In the genomic region with DNA sequence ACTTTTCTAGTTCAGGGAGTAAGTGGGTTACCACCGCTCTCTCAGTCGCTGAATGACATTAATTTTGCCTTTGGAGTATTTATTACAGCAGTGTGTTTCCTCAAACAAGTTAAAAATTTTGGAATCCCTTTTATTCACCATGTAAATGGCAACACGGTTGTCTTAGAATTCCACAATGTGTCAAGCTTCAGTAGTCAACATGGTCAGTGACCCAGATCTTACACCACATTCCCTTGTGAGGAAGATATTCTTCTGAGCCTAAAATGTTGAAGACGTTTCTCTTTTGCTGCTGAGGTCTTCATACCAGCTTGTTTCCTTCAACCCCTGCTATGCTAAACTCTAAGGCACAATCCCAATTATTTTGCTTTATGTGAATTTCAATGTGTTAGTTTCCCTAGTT, we compare ENCODE assay signal across 23 cellular contexts. TPM values are rescaled to one million over a fixed set of nuclear protein-coding genes. Genes with fewer than 3 reads are reported as not detected.
"Had no signal": no experiment of that assay in that cellular context is flagged by ENCODE, and none has a peak within 500 bp of the region (broad histone marks: within the 10 kb centered on the region; RNA-seq: fewer than 3 reads in every experiment).

No MANE protein-coding gene starts in this region.

- H3K9me3 Mint-ChIP-seq: activated CD4-positive, alpha-beta memory T cell treated with anti-CD3 and anti-CD28 coated beads, Interleukin-2, amount 10 ng/mL, durations not matched to agents 7 days and 5 days; activated CD4-positive, alpha-beta T cell treated with anti-CD3 and anti-CD28 coated beads, Interleukin-2, amount 10 ng/mL, durations not matched to agents 7 days and 5 days; activated naive CD4-positive, alpha-beta T cell treated with anti-CD3 and anti-CD28 coated beads, Interleukin-2, amount 10 ng/mL, durations not matched to agents 7 days and 5 days; activated naive CD8-positive, alpha-beta T cell treated with anti-CD3 and anti-CD28 coated beads, Interleukin-2, amount 10 ng/mL, durations not matched to agents 7 days and 5 days; activated T-cell treated with anti-CD3 and anti-CD28 coated beads, Interleukin-2, amount 50 U/mL, for 24 hours; activated T-cell treated with anti-CD3 and anti-CD28 coated beads, Interleukin-2, amount 50 U/mL, for 72 hours; central memory CD8-positive, alpha-beta T cell; effector memory CD8-positive, alpha-beta T cell; T-cell; T-helper 1 cell treated with Interleukin-12 subunit alpha and Interleukin-12 subunit beta and Interleukin-4 antibody, amounts not matched to agents 30 μg/mL and 1 μg/mL, for 36 hours had no signal

- H3K27ac Mint-ChIP-seq: activated CD4-positive, alpha-beta memory T cell treated with anti-CD3 and anti-CD28 coated beads, Interleukin-2, amount 10 ng/mL, durations not matched to agents 7 days and 5 days; activated CD4-positive, alpha-beta T cell treated with anti-CD3 and anti-CD28 coated beads, Interleukin-2, amount 10 ng/mL, durations not matched to agents 7 days and 5 days; activated naive CD4-positive, alpha-beta T cell treated with anti-CD3 and anti-CD28 coated beads, Interleukin-2, amount 10 ng/mL, durations not matched to agents 7 days and 5 days; activated naive CD4-positive, alpha-beta T cell treated with anti-CD3 and anti-CD28 coated beads, Interleukin-2, amount 50 U/mL, for 72 hours; activated naive CD8-positive, alpha-beta T cell treated with anti-CD3 and anti-CD28 coated beads, Interleukin-2, amount 10 ng/mL, durations not matched to agents 7 days and 5 days; activated T-cell treated with anti-CD3 and anti-CD28 coated beads, Interleukin-2, amount 50 U/mL, for 24 hours; activated T-cell treated with anti-CD3 and anti-CD28 coated beads, Interleukin-2, amount 50 U/mL, for 72 hours; effector memory CD8-positive, alpha-beta T cell; T-cell; T-helper 1 cell treated with Interleukin-12 subunit alpha and Interleukin-12 subunit beta and Interleukin-4 antibody, amounts not matched to agents 30 μg/mL and 1 μg/mL, for 36 hours; WTC11 had no signal

- H3K36me3 Mint-ChIP-seq: activated naive CD4-positive, alpha-beta T cell treated with anti-CD3 and anti-CD28 coated beads, Interleukin-2, amount 10 ng/mL, durations not matched to agents 7 days and 5 days; activated naive CD4-positive, alpha-beta T cell treated with anti-CD3 and anti-CD28 coated beads, Interleukin-2, amount 50 U/mL, for 72 hours; activated naive CD8-positive, alpha-beta T cell treated with anti-CD3 and anti-CD28 coated beads, Interleukin-2, amount 10 ng/mL, durations not matched to agents 7 days and 5 days; T-cell had no signal

- H3K4me1 ChIP-seq: esophagus squamous epithelium, gastroesophageal sphincter had no signal

- H3K27ac ChIP-seq: brain microvascular endothelial cell, coronary artery, esophagus squamous epithelium, gastroesophageal sphincter, VCaP had no signal

- H3K9me3 ChIP-seq: esophagus squamous epithelium, gastroesophageal sphincter had no signal

- H3K4me3 ChIP-seq: coronary artery, esophagus squamous epithelium, gastroesophageal sphincter had no signal

- DNase-seq: activated gamma-delta T cell, amniotic stem cell, anterior cingulate cortex, brain microvascular endothelial cell, esophagus squamous epithelium, foreskin melanocyte had no signal

- H3K4me1 Mint-ChIP-seq: activated CD4-positive, alpha-beta memory T cell treated with anti-CD3 and anti-CD28 coated beads, Interleukin-2, amount 10 ng/mL, durations not matched to agents 7 days and 5 days; activated naive CD4-positive, alpha-beta T cell treated with anti-CD3 and anti-CD28 coated beads, Interleukin-2, amount 10 ng/mL, durations not matched to agents 7 days and 5 days; T-cell had no signal

- H3K4me3 Mint-ChIP-seq: activated CD4-positive, alpha-beta memory T cell treated with anti-CD3 and anti-CD28 coated beads, Interleukin-2, amount 10 ng/mL, durations not matched to agents 7 days and 5 days; activated CD4-positive, alpha-beta T cell treated with anti-CD3 and anti-CD28 coated beads, Interleukin-2, amount 10 ng/mL, durations not matched to agents 7 days and 5 days; activated naive CD4-positive, alpha-beta T cell treated with anti-CD3 and anti-CD28 coated beads, Interleukin-2, amount 10 ng/mL, durations not matched to agents 7 days and 5 days; activated naive CD8-positive, alpha-beta T cell treated with anti-CD3 and anti-CD28 coated beads, Interleukin-2, amount 10 ng/mL, durations not matched to agents 7 days and 5 days; activated T-cell treated with anti-CD3 and anti-CD28 coated beads, Interleukin-2, amount 50 U/mL, for 24 hours; activated T-cell treated with anti-CD3 and anti-CD28 coated beads, Interleukin-2, amount 50 U/mL, for 72 hours; central memory CD8-positive, alpha-beta T cell; effector memory CD8-positive, alpha-beta T cell; T-cell; T-helper 1 cell treated with Interleukin-12 subunit alpha and Interleukin-12 subunit beta and Interleukin-4 antibody, amounts not matched to agents 30 μg/mL and 1 μg/mL, for 36 hours; WTC11 had no signal

- H3K27me3 ChIP-seq: brain microvascular endothelial cell, esophagus squamous epithelium, gastroesophageal sphincter had no signal

- H3K36me3 ChIP-seq: brain microvascular endothelial cell, esophagus squamous epithelium, gastroesophageal sphincter had no signal

- ATAC-seq: gastroesophageal sphincter had no signal

- H3K27me3 Mint-ChIP-seq: activated CD4-positive, alpha-beta memory T cell treated with anti-CD3 and anti-CD28 coated beads, Interleukin-2, amount 10 ng/mL, durations not matched to agents 7 days and 5 days; activated CD4-positive, alpha-beta T cell treated with anti-CD3 and anti-CD28 coated beads, Interleukin-2, amount 10 ng/mL, durations not matched to agents 7 days and 5 days; activated naive CD4-positive, alpha-beta T cell treated with anti-CD3 and anti-CD28 coated beads, Interleukin-2, amount 10 ng/mL, durations not matched to agents 7 days and 5 days; activated naive CD8-positive, alpha-beta T cell treated with anti-CD3 and anti-CD28 coated beads, Interleukin-2, amount 10 ng/mL, durations not matched to agents 7 days and 5 days; activated T-cell treated with anti-CD3 and anti-CD28 coated beads, Interleukin-2, amount 50 U/mL, for 24 hours; effector memory CD8-positive, alpha-beta T cell had no signal

RNA-seq across cellular contexts. Expression of gene LDB2, which starts 17.5 kb away (rescaled TPM):
- total RNA-seq: activated CD4-positive, alpha-beta memory T cell treated with anti-CD3 and anti-CD28 coated beads, Interleukin-2, amount 10 ng/mL, durations not matched to agents 7 days and 5 days; activated CD4-positive, alpha-beta T cell treated with anti-CD3 and anti-CD28 coated beads, Interleukin-2, amount 10 ng/mL, durations not matched to agents 7 days and 5 days; activated naive CD4-positive, alpha-beta T cell treated with anti-CD3 and anti-CD28 coated beads, Interleukin-2, amount 50 U/mL, for 72 hours; activated naive CD8-positive, alpha-beta T cell treated with anti-CD3 and anti-CD28 coated beads, Interleukin-2, amount 10 ng/mL, durations not matched to agents 7 days and 5 days; activated T-cell treated with anti-CD3 and anti-CD28 coated beads, Interleukin-2, amount 50 U/mL, for 72 hours; bronchial epithelial cell; T-helper 2 cell treated with Interferon-gamma antibody and Interleukin-4, amounts not matched to agents 100 ng/mL and 5 ng/mL, for 36 hours had no signal
